ENCODE assay signal across 11 cellular contexts in the genomic region with DNA sequence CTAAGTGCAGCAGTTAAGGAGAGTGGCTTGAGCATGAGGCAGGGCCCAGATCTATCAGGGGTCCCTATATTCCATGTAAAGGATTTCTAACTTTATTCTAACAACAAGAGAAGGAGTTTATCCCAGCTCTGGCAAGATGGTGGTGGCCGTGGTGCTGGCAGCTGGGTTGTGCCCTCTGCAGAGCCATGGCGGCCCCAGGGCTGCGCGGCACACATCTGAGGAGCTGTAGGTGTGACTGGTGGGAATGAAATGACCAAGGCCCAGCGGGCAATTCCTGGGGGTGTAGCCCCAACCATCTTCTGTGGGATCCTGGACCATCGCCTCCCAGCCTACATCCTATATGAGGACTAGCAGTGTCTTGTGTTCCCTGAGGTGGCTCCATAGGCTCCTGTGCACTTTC.
"Had no signal": no experiment of that assay in that cellular context is flagged by ENCODE, and none has a peak within 500 bp of the region (broad histone marks: within the 10 kb centered on the region; RNA-seq: fewer than 3 reads in every experiment).

No MANE protein-coding gene starts in this region.

- H3K27ac ChIP-seq: GM23248 had no signal

- H3K9ac ChIP-seq: GM23248 had no signal

- H3K4me1 ChIP-seq: HAP-1 had no signal

- H3K9me3 Mint-ChIP-seq: H9 had no signal

- H3K4me1 Mint-ChIP-seq: GM23338 had no signal

- FAIRE-seq: H1, H54 had no signal

- H3K4me3 Mint-ChIP-seq: GM23338, H9, HFFc6 had no signal

- H2AFZ ChIP-seq: GM23248, GM23338 had no signal

- H3K4me2 ChIP-seq: GM23338 had no signal

- H3K27ac Mint-ChIP-seq: GM23338, H9, HFFc6 had no signal

- H3K36me3 ChIP-seq: HAP-1 had no signal

- H3K9me3 ChIP-seq: HAP-1 had no signal

- ATAC-seq: GM23338, HCT116 had no signal

- H3K4me3 ChIP-seq: GM23248, GM23338, HAP-1 had no signal

- DNase-seq: GM23248, GOT3, H7, H9, HCEC 1CT, HFFc6 had no signal
